ENCODE assay signal across 8 cellular contexts in genomic region chr7:5822742-5823503, GRCh38. TPM values are rescaled to one million over a fixed set of nuclear protein-coding genes. Genes with fewer than 3 reads are reported as not detected.
DNase-seq lines count a peak whose midpoint lies in the region; ATAC-seq and TF ChIP-seq lines count a peak whose summit lies in the region.

No MANE protein-coding gene starts in this region.

- ATAC-seq in GM19455 (IDR thresholded peaks at IDR 0.05; ENCODE audit: unreplicated experiment) (peak; percentile 99), lung (ENCODE audit: insufficient read depth, low FRiP score) (peak; percentile 100)
- ATAC-seq in activated CD8-positive, alpha-beta T cell treated with anti-CD3 and anti-CD28 coated beads for 36 hours, result peak; percentile 94

- peak; percentile 96 to 99 (median 99) for DNase-seq in CD8-positive, alpha-beta memory T cell
- peak; percentile 94 for DNase-seq in HK-2 (ENCODE audit: unreplicated experiment)
- DNase-seq in NCI-H82 treated with DMSO at 0.1 percent for 48 hours (lab: John Stamatoyannopoulos, UW; ENCODE audit: unreplicated experiment), result peak; percentile 85
- DNase-seq in activated CD8-positive, alpha-beta T cell treated with anti-CD3 and anti-CD28 coated beads for 36 hours, result peak; percentile 99
- peak; percentile 98 for DNase-seq in effector CD4-positive, alpha-beta T cell
- DNase-seq in lung (ENCODE audit: low spot score), result peak; percentile 97
- DNase-seq in stimulated activated CD4-positive, alpha-beta T cell treated with anti-CD3 and anti-CD28 coated beads, TNF-alpha, amount 100 ng/mL, for 24 hours (ENCODE audit: low read depth in 3 of 3), result peak; percentile 92 to 97 (median 92)

- 0 to 1% methylated on average over 37 to 39 of the region's 39 CpGs for WGBS in lung, 2 donors

- CTCF ChIA-PET in CD8-positive, alpha-beta memory T cell (lab: Charles Lee), result interaction anchor here (0.7 to 3.0 kb wide), 6 partner anchors 11 to 405 kb away, joined by 3 to 16 read pairs (median 4); partner anchors contain the start of gene RNF216
- CTCF ChIA-PET in activated CD8-positive, alpha-beta T cell treated with anti-CD3 and anti-CD28 coated beads for 36 hours (lab: Charles Lee), result interaction anchor here (1.0 to 1.8 kb wide), 8 partner anchors 8 to 263 kb away, joined by 3 to 5 read pairs (median 3); no protein-coding TSS in a partner anchor

- intact Hi-C loops in activated CD8-positive, alpha-beta T cell treated with anti-CD3 and anti-CD28 coated beads for 36 hours (cut with micrococcal nuclease), result loop anchor here (2.0 kb wide), 1 partner anchor 42 kb away; the partner anchor contains the start of gene RNF216

- TF ChIP-seq CTCF in activated CD8-positive, alpha-beta T cell treated with anti-CD3 and anti-CD28 coated beads for 36 hours (IDR thresholded peaks at IDR 0.05), result no peak
- no peak for TF ChIP-seq CTCF in lung (IDR thresholded peaks at IDR 0.05; ENCODE audit: control extremely low read depth, extremely low read depth)

- peaks cover 26 to 35% (median 29%) of the 10 kb centered on the region in 3 donors for H3K4me1 Mint-ChIP-seq in CD8-positive, alpha-beta memory T cell
- H3K4me1 Mint-ChIP-seq in activated CD8-positive, alpha-beta T cell treated with anti-CD3 and anti-CD28 coated beads for 36 hours (ENCODE audit: low read depth), result peaks cover 28% of the 10 kb centered on the region

- no peaks in the 10 kb centered on the region for H3K9me3 Mint-ChIP-seq in CD8-positive, alpha-beta memory T cell
- H3K9me3 Mint-ChIP-seq in activated CD8-positive, alpha-beta T cell treated with anti-CD3 and anti-CD28 coated beads for 36 hours, result no peaks in the 10 kb centered on the region

- no peaks in the 10 kb centered on the region for H3K36me3 ChIP-seq in CD8-positive, alpha-beta memory T cell (ENCODE audit: insufficient read depth, low read length)
- no peaks in the 10 kb centered on the region for H3K36me3 ChIP-seq in lung (ENCODE audit: control insufficient read depth in 2 of 2, insufficient read depth in 2 of 2, low read length in 2 of 2)

- POLR2A ChIA-PET in CD8-positive, alpha-beta memory T cell (lab: Charles Lee), result interaction anchor here (0.5 to 1.8 kb wide), 10 partner anchors 11 to 1014 kb away, joined by 3 to 15 read pairs (median 4); partner anchors contain the start of gene RNF216
- POLR2A ChIA-PET in activated CD8-positive, alpha-beta T cell treated with anti-CD3 and anti-CD28 coated beads for 36 hours (lab: Charles Lee), result interaction anchor here (0.8 to 2.4 kb wide), 9 partner anchors 9 to 134 kb away, joined by 3 to 7 read pairs (median 4); partner anchors contain the start of gene RNF216

- H3K4me3 Mint-ChIP-seq in CD8-positive, alpha-beta memory T cell, result peak overlapping the region; percentile 74 to 95 (median 91)
- peak overlapping the region; percentile 73 for H3K4me3 Mint-ChIP-seq in activated CD8-positive, alpha-beta T cell treated with anti-CD3 and anti-CD28 coated beads for 36 hours

- H3K4me1 ChIP-seq in CD8-positive, alpha-beta memory T cell (ENCODE audit: insufficient read depth, low read length), result peaks cover 24% of the 10 kb centered on the region
- peaks cover 0 to 5% of the 10 kb centered on the region in 2 donors for H3K4me1 ChIP-seq in lung (ENCODE audit: control insufficient read depth in 2 of 2, insufficient read depth in 2 of 2, low read length in 2 of 2)

- no peaks in the 10 kb centered on the region for H3K27me3 Mint-ChIP-seq in CD8-positive, alpha-beta memory T cell
- H3K27me3 Mint-ChIP-seq in activated CD8-positive, alpha-beta T cell treated with anti-CD3 and anti-CD28 coated beads for 36 hours, result no peaks in the 10 kb centered on the region

- H3K4me3 ChIP-seq in CD8-positive, alpha-beta memory T cell (ENCODE audit: low read length), result peak overlapping the region; percentile 88
- H3K4me3 ChIP-seq in lung, result peak overlapping the region; percentile 68

- peak overlapping the region; percentile 79 for H3K27ac ChIP-seq in CD8-positive, alpha-beta memory T cell (ENCODE audit: low read depth, low read length)
- H3K27ac ChIP-seq in lung (ENCODE audit: low read depth in 1 of 2, low read length in 1 of 2), result peak overlapping the region; percentile 57 to 86

- no peaks in the 10 kb centered on the region for H3K9me3 ChIP-seq in CD8-positive, alpha-beta memory T cell (ENCODE audit: low read length)
- no peaks in the 10 kb centered on the region for H3K9me3 ChIP-seq in lung (ENCODE audit: control insufficient read depth in 2 of 2, insufficient read depth in 1 of 2, low read length in 1 of 2)

- H3K36me3 Mint-ChIP-seq in CD8-positive, alpha-beta memory T cell, result peaks cover 3 to 12% (median 3%) of the 10 kb centered on the region in 3 donors
- no peaks in the 10 kb centered on the region for H3K36me3 Mint-ChIP-seq in activated CD8-positive, alpha-beta T cell treated with anti-CD3 and anti-CD28 coated beads for 36 hours (ENCODE audit: low read depth)

- no peaks in the 10 kb centered on the region for H3K27me3 ChIP-seq in CD8-positive, alpha-beta memory T cell (ENCODE audit: insufficient read depth, low read length, poor library complexity, severe bottlenecking)
- H3K27me3 ChIP-seq in lung (ENCODE audit: control insufficient read depth, insufficient read depth), result no peaks in the 10 kb centered on the region

- H3K27ac Mint-ChIP-seq in CD8-positive, alpha-beta memory T cell, result peak overlapping the region; percentile 79 to 99 (median 96)
- peak overlapping the region; percentile 77 for H3K27ac Mint-ChIP-seq in activated CD8-positive, alpha-beta T cell treated with anti-CD3 and anti-CD28 coated beads for 36 hours

RNA-seq across cellular contexts. Expression of gene RNF216, which starts 41.5 kb away (rescaled TPM):
- 10 to 100 TPM; 43.4 to 44.3 TPM for total RNA-seq in CD8-positive, alpha-beta memory T cell
- polyA plus RNA-seq in CD8-positive, alpha-beta memory T cell, result 42.8 TPM
- 10 to 100 TPM; 46.2 to 48.0 TPM for total RNA-seq in activated CD8-positive, alpha-beta T cell treated with anti-CD3 and anti-CD28 coated beads for 36 hours
- 10 to 100 TPM; 26.3 to 37.9 TPM for total RNA-seq in lung
- 10 to 100 TPM; 10.3 to 13.7 TPM for polyA plus RNA-seq in lung

RNA-seq across cellular contexts. Expression of gene OCM, which starts 57.7 kb away (rescaled TPM):
- total RNA-seq in CD8-positive, alpha-beta memory T cell, result under 1 TPM in 1 of 2 experiments, not detected in 1; 0.55 TPM
- 0.61 TPM for polyA plus RNA-seq in CD8-positive, alpha-beta memory T cell
- total RNA-seq in activated CD8-positive, alpha-beta T cell treated with anti-CD3 and anti-CD28 coated beads for 36 hours, result not detected
- total RNA-seq in lung, result not detected
- polyA plus RNA-seq in lung, result under 1 TPM; 0.07 to 0.37 TPM

Comparison
In these comparisons a context has a peak if more than half of its experiments do, and no peak if none do; other contexts are left out.
1. Peak in every context shown above with its lines: DNase-seq, ATAC-seq, H3K4me3 ChIP-seq and H3K27ac ChIP-seq.